ENCODE assay signal across 8 cellular contexts in the genomic region with DNA sequence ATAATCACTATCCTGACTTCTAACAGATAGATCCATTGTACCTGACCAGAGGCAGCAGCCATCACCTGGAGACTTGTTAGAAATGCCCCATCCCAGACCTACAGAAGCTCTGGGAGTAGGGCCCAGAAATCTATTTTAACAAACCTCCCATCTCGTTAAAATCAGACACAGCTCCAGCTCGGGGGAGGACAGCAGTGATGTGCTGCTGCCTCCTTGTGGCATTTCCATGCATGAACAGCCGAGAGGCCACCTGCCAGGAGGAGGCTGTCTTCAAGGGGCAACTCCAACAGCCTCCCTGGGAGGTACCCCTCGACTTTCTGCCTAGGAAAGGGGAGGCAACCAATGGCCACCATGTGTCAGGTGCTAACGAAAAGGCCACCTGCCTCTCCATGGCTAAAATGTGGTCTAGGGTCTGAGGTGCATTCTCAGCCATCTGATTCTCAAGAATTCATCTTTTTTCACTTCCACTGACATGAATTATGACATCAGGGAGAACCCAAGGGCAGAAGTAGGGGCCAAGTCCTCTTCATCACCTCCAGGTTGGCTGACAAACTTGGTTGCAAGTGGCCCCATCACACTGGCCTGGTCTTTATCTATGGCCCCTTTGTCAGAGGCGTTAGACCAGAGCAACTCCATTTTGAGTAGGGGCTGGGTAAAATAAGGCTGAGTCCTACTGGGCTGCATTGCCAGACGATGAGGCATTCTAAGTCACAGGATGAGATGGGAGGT. TPM values are rescaled to one million over a fixed set of nuclear protein-coding genes. Genes with fewer than 3 reads are reported as not detected.
DNase-seq lines count a peak whose midpoint lies in the region; ATAC-seq and TF ChIP-seq lines count a peak whose summit lies in the region.

No MANE protein-coding gene starts in this region.

- no peaks in the 10 kb centered on the region for H3K36me3 ChIP-seq in CD8-positive, alpha-beta memory T cell (ENCODE audit: insufficient read depth, low read length)
- H3K36me3 ChIP-seq in Panc1 (ENCODE audit: control insufficient read depth, insufficient read depth, low read length): no peaks in the 10 kb centered on the region
- H3K36me3 ChIP-seq in upper lobe of right lung: no peaks in the 10 kb centered on the region

- CTCF ChIA-PET in CD8-positive, alpha-beta memory T cell (lab: Charles Lee): interaction anchor here (1.0 to 2.1 kb wide), 3 partner anchors 10 to 347 kb away, joined by 3 to 11 read pairs (median 8); no protein-coding TSS in a partner anchor
- CTCF ChIA-PET in Panc1 (lab: Charles Lee): interaction anchor here (0.6 to 2.0 kb wide), 3 partner anchors 36 to 154 kb away, joined by 3 to 33 read pairs (median 5); no protein-coding TSS in a partner anchor

- intact Hi-C loops in Panc1 (cut with micrococcal nuclease; ENCODE audit: unreplicated experiment): loop anchor here (1.0 kb wide), 1 partner anchor 48 kb away; no protein-coding TSS in a partner anchor
- intact Hi-C loops in upper lobe of right lung (cut with DNase I): loop anchor here (5.0 kb wide), 1 partner anchor 46 kb away; no protein-coding TSS in a partner anchor

- BruUV-seq in Panc1 (replicated peaks; lab: Mats Ljungman, UMichigan): no TSS peak

- peaks cover 0 to 5% (median 0%) of the 10 kb centered on the region in 3 donors for H3K36me3 Mint-ChIP-seq in CD8-positive, alpha-beta memory T cell
- H3K36me3 Mint-ChIP-seq in osteocyte (ENCODE audit: unreplicated experiment): peaks cover under 1% of the 10 kb centered on the region

- H3K9me3 Mint-ChIP-seq in CD8-positive, alpha-beta memory T cell: no peaks in the 10 kb centered on the region
- peaks cover 4% of the 10 kb centered on the region for H3K9me3 Mint-ChIP-seq in osteocyte (ENCODE audit: unreplicated experiment)

- TF ChIP-seq POLR2A in GM18505 (IDR thresholded peaks at IDR 0.05; ENCODE audit: borderline replicate concordance, extremely low read depth, insufficient read depth, insufficient read length): no peak

- peaks cover 8% of the 10 kb centered on the region for H3K4me1 ChIP-seq in CD8-positive, alpha-beta memory T cell (ENCODE audit: insufficient read depth, low read length)
- H3K4me1 ChIP-seq in Panc1 (ENCODE audit: control insufficient read depth, insufficient read depth, low read length) (peaks cover 53% of the 10 kb centered on the region), foreskin keratinocyte (peaks cover 18% of the 10 kb centered on the region), upper lobe of right lung (peaks cover 10% of the 10 kb centered on the region)

- POLR2A ChIA-PET in CD8-positive, alpha-beta memory T cell (lab: Charles Lee): no interaction called here
- POLR2A ChIA-PET in Panc1 (lab: Charles Lee): interaction anchor here (0.6 to 0.9 kb wide), 2 partner anchors 48 to 130 kb away, joined by 3 read pairs; no protein-coding TSS in a partner anchor

- H3K27ac ChIP-seq in CD8-positive, alpha-beta memory T cell (ENCODE audit: low read depth, low read length): no peak overlapping the region
- peak overlapping the region; percentile 99 for H3K27ac ChIP-seq in Panc1 (ENCODE audit: low read length)
- H3K27ac ChIP-seq in foreskin keratinocyte: no peak overlapping the region
- no peak overlapping the region for H3K27ac ChIP-seq in upper lobe of right lung

- no peak overlapping the region for H3K4me3 Mint-ChIP-seq in CD8-positive, alpha-beta memory T cell
- no peak overlapping the region for H3K4me3 Mint-ChIP-seq in osteocyte (ENCODE audit: unreplicated experiment)

- H3K27ac Mint-ChIP-seq in CD8-positive, alpha-beta memory T cell: no peak overlapping the region
- H3K27ac Mint-ChIP-seq in osteocyte (ENCODE audit: unreplicated experiment): peak overlapping the region; percentile 91

- peaks cover 7 to 11% (median 11%) of the 10 kb centered on the region in 3 donors for H3K4me1 Mint-ChIP-seq in CD8-positive, alpha-beta memory T cell
- peaks cover 71% of the 10 kb centered on the region for H3K4me1 Mint-ChIP-seq in osteocyte (ENCODE audit: unreplicated experiment)

- H3K27me3 Mint-ChIP-seq in CD8-positive, alpha-beta memory T cell: peaks cover 0 to 3% of the 10 kb centered on the region in 2 donors
- no peaks in the 10 kb centered on the region for H3K27me3 Mint-ChIP-seq in osteocyte (ENCODE audit: unreplicated experiment)

- DNase-seq in CD8-positive, alpha-beta memory T cell: peak; percentile 20 to 66 (median 33)
- DNase-seq in HFF-Myc (ENCODE audit: extremely low read depth, low read depth) (no peak), Panc1 (ENCODE audit: low read depth, low spot score) (peak; percentile 83), foreskin keratinocyte (no peak), osteocyte (ENCODE audit: extremely low spot score, unreplicated experiment) (peak; percentile 92), upper lobe of right lung (peak; percentile 79)
- DNase-seq in activated gamma-delta T cell treated with anti-CD3 and anti-CD28 coated beads, Interleukin-2, amount 50 U/mL, for 16 hours (ENCODE audit: low read depth): peak; percentile 23

- no peak overlapping the region for H3K4me3 ChIP-seq in CD8-positive, alpha-beta memory T cell (ENCODE audit: low read length)
- H3K4me3 ChIP-seq in HFF-Myc (replicated peaks; ENCODE audit: low read depth, low read length): no peak overlapping the region
- H3K4me3 ChIP-seq in Panc1 (ENCODE audit: low read depth in 2 of 2, low read length in 2 of 2): no peak overlapping the region
- H3K4me3 ChIP-seq in upper lobe of right lung: no peak overlapping the region

- no peaks in the 10 kb centered on the region for H3K27me3 ChIP-seq in CD8-positive, alpha-beta memory T cell (ENCODE audit: insufficient read depth, low read length, poor library complexity, severe bottlenecking)
- H3K27me3 ChIP-seq in Panc1 (ENCODE audit: control insufficient read depth, insufficient read depth, low read length) (no peaks in the 10 kb centered on the region), foreskin keratinocyte (no peaks in the 10 kb centered on the region), upper lobe of right lung (no peaks in the 10 kb centered on the region)

- ATAC-seq in Panc1 (peak; percentile 41), foreskin keratinocyte (peak; percentile 51), upper lobe of right lung (peak; percentile 74), GM18505 (IDR thresholded peaks at IDR 0.05; ENCODE audit: unreplicated experiment) (no peak)

- H3K9me3 ChIP-seq in CD8-positive, alpha-beta memory T cell (ENCODE audit: low read length): no peaks in the 10 kb centered on the region
- H3K9me3 ChIP-seq in Panc1 (ENCODE audit: control insufficient read depth, insufficient read depth, low read depth, low read length): no peaks in the 10 kb centered on the region; the same call in 1 of the 2 replicates
- H3K9me3 ChIP-seq in upper lobe of right lung: no peaks in the 10 kb centered on the region

- TF ChIP-seq CTCF in HFF-Myc (IDR thresholded peaks at IDR 0.05; ENCODE audit: low read depth, low read length, missing control alignments) (peak; percentile 88), Panc1 (IDR thresholded peaks at IDR 0.05) (peak; percentile 98), foreskin keratinocyte (conservative IDR thresholded peaks at IDR 0.05) (peak; percentile 91), osteocyte (IDR thresholded peaks at IDR 0.05) (no peak), upper lobe of right lung (IDR thresholded peaks at IDR 0.05) (peak; percentile 92)

- in situ Hi-C loops in Panc1 (cut with HindIII; ENCODE audit: low pct_unique_long_range_greater_than_20kb, low sequenced_read_pairs): no loop called here

RNA-seq across cellular contexts. Expression of gene KCNK15, which starts 12.2 kb away (rescaled TPM):
- under 1 TPM; 0.09 to 0.15 TPM for total RNA-seq in CD8-positive, alpha-beta memory T cell
- polyA plus RNA-seq in CD8-positive, alpha-beta memory T cell: not detected
- total RNA-seq in Panc1 (2021; ENCODE audit: unreplicated experiment) (7.4 TPM), foreskin keratinocyte (not detected in 2 replicates), osteocyte (17.5 and 21.5 TPM in 2 replicates), upper lobe of right lung (1.1 TPM)
- 13.2 TPM for polyA plus RNA-seq in Panc1 (2012; ENCODE audit: insufficient read length)
- 0.01 TPM in 1 of 2 replicates, not detected in the other for polyA plus RNA-seq in foreskin keratinocyte

RNA-seq across cellular contexts. Expression of gene CCN5, which starts 18.3 kb away (rescaled TPM):
- not detected for total RNA-seq in CD8-positive, alpha-beta memory T cell
- polyA plus RNA-seq in CD8-positive, alpha-beta memory T cell: not detected
- total RNA-seq in Panc1 (2021; ENCODE audit: unreplicated experiment): 15.2 TPM
- polyA plus RNA-seq in Panc1 (2012; ENCODE audit: insufficient read length): 32.0 TPM
- total RNA-seq in foreskin keratinocyte: not detected in 2 replicates
- not detected in 2 replicates for polyA plus RNA-seq in foreskin keratinocyte
- total RNA-seq in osteocyte: 18.2 and 24.0 TPM in 2 replicates
- 112 TPM for total RNA-seq in upper lobe of right lung

Comparison
In these comparisons a context has a peak if more than half of its experiments do, and no peak if none do; other contexts are left out.
1. DNase-seq: peak in CD8-positive, alpha-beta memory T cell (5 of 5), Panc1 (single experiment), activated gamma-delta T cell treated with anti-CD3 and anti-CD28 coated beads, Interleukin-2, amount 50 U/mL, for 16 hours (single experiment), osteocyte (single experiment) and upper lobe of right lung (single experiment); none in HFF-Myc (single experiment) and foreskin keratinocyte (0 of 2).
2. RNA of gene CCN5, which starts 18.3 kb away (total RNA-seq): 112 TPM in upper lobe of right lung (single experiment), 18.2 to 24.0 TPM in osteocyte and 15.2 TPM in Panc1 (single experiment); not detected in CD8-positive, alpha-beta memory T cell and not detected in foreskin keratinocyte; every median in the first group is over 10 times any median in the second.